In genomic region chr5:138033916-138034315, GRCh38 we compare ENCODE assay signal across 9 cellular contexts. TPM values are rescaled to one million over a fixed set of nuclear protein-coding genes. Genes with fewer than 3 reads are reported as not detected.
DNase-seq lines count a peak whose midpoint lies in the region; ATAC-seq, FAIRE-seq and TF ChIP-seq lines count a peak whose summit lies in the region.
"Had no signal": no experiment of that assay in that cellular context is flagged by ENCODE, and none has a peak within 500 bp of the region (broad histone marks: within the 10 kb centered on the region; RNA-seq: fewer than 3 reads in every experiment).

No MANE protein-coding gene starts in this region.

- POLR2A ChIA-PET in SK-N-SH (lab: Yijun Ruan, JAX) (no interaction called here), WTC11 (lab: Charles Lee) (interaction anchor here (1.5 kb wide), 1 partner anchor 145 kb away, joined by 3 read pairs; the partner anchor contains the start of gene PKD2L2)

- no peaks in the 10 kb centered on the region for H3K9me3 ChIP-seq in SK-N-SH
- no peaks in the 10 kb centered on the region for H3K9me3 ChIP-seq in iPS-15b (ENCODE audit: control insufficient read depth, insufficient read depth, low read length)
- H3K9me3 ChIP-seq in kidney (ENCODE audit: control insufficient read depth in 1 of 2, low read length in 2 of 2): no peaks in the 10 kb centered on the region

- peak overlapping the region; percentile 95 to 98; a peak in 2 of 4 replicates for H3K4me3 ChIP-seq in SK-N-SH (ENCODE audit: low read depth in 2 of 2, low read length in 1 of 2)
- H3K4me3 ChIP-seq in iPS-15b (ENCODE audit: low read depth, low read length): peak overlapping the region; percentile 69
- no peak overlapping the region for H3K4me3 ChIP-seq in lower leg skin (ENCODE audit: low read depth, poor library complexity, severe bottlenecking)
- peak overlapping the region in 1 of 2 donors; percentile 85 for H3K4me3 ChIP-seq in kidney (ENCODE audit: low read length in 2 of 2)

- peaks cover 34% of the 10 kb centered on the region for H4K20me1 ChIP-seq in SK-N-SH (ENCODE audit: insufficient read depth)

- peak overlapping the region; percentile 96 for H3K27ac Mint-ChIP-seq in WTC11

- H3K27ac ChIP-seq in SK-N-SH (ENCODE audit: low read depth in 2 of 2, low read length in 1 of 2) (no peak overlapping the region), kidney (ENCODE audit: low read depth in 2 of 2, low read length in 2 of 2) (no peak overlapping the region)

- H3K36me3 Mint-ChIP-seq in WTC11: 0 out of 2 replicates have a peak, but pooled peaks cover 2% of the 10 kb centered on the region

- peaks cover 18% of the 10 kb centered on the region for H3F3A ChIP-seq in SK-N-SH (replicated peaks; ENCODE audit: insufficient read depth)

- 67% methylated on average over 2 of the region's 2 CpGs for WGBS in SK-N-SH (ENCODE audit: low lambda C conversion rate)
- 43 to 51% methylated on average over 2 of the region's 2 CpGs for WGBS in lower leg skin, 2 donors

- no peaks in the 10 kb centered on the region for H3K27me3 Mint-ChIP-seq in WTC11 (ENCODE audit: low read depth)

- no peaks in the 10 kb centered on the region for H3K9me2 ChIP-seq in SK-N-SH

- H3K9ac ChIP-seq in SK-N-SH: peak overlapping the region; percentile 99; the same call in 1 of the 2 replicates
- no peak overlapping the region for H3K9ac ChIP-seq in iPS-15b (ENCODE audit: low read depth, low read length)
- H3K9ac ChIP-seq in kidney (ENCODE audit: low read length in 2 of 2): peak overlapping the region in 1 of 2 donors; percentile 97

- peaks cover 0 to 2% of the 10 kb centered on the region in 2 experiments for H3K36me3 ChIP-seq in SK-N-SH (replicated peaks in 1 of 2; ENCODE audit: control insufficient read depth in 1 of 2, insufficient read depth in 2 of 2, low read length in 1 of 2)
- H3K36me3 ChIP-seq in iPS-15b (ENCODE audit: control insufficient read depth, insufficient read depth, low read length): no peaks in the 10 kb centered on the region
- H3K36me3 ChIP-seq in kidney (ENCODE audit: control insufficient read depth in 1 of 2, insufficient read depth in 2 of 2, low read length in 2 of 2): no peaks in the 10 kb centered on the region

- H2AFZ ChIP-seq in SK-N-SH (ENCODE audit: low read depth): no peak overlapping the region

- H3K27me3 ChIP-seq in SK-N-SH (ENCODE audit: insufficient read depth) (no peaks in the 10 kb centered on the region), iPS-15b (ENCODE audit: control insufficient read depth, insufficient read depth, low read length) (no peaks in the 10 kb centered on the region)

- H3K4me1 Mint-ChIP-seq in WTC11: peaks cover 38% of the 10 kb centered on the region

- no peak for TF ChIP-seq POLR2A in lower leg skin (IDR thresholded peaks at IDR 0.05)

- peak overlapping the region; percentile 98 for H3K4me3 Mint-ChIP-seq in WTC11

- H3K9me3 Mint-ChIP-seq in WTC11: no peaks in the 10 kb centered on the region

- H3K79me2 ChIP-seq in SK-N-SH (ENCODE audit: insufficient read depth): peaks cover 39% of the 10 kb centered on the region

- H3K4me2 ChIP-seq in SK-N-SH: peak overlapping the region; percentile 95

- FAIRE-seq in kidney (lab: Jason Lieb, UNC): no peak
- FAIRE-seq: A204.1 had no signal

- CTCF ChIA-PET in SK-N-SH (lab: Yijun Ruan, JAX) (interaction anchor here (0.8 to 5.6 kb wide), 7 partner anchors 10 to 255 kb away, joined by 3 to 74 read pairs (median 5); partner anchors contain the start of gene PKD2L2), WTC11 (lab: Charles Lee) (interaction anchor here (1.1 to 5.3 kb wide), 4 partner anchors 11 to 99 kb away, joined by 4 to 74 read pairs (median 10); no protein-coding TSS in a partner anchor)

- intact Hi-C loops in lower leg skin (cut with DNase I; ENCODE audit: low total_unique reads): no loop called here
- intact Hi-C loops in kidney (cut with DNase I): loop anchor here (10.0 kb wide), 1 partner anchor 259 kb away; no protein-coding TSS in a partner anchor

- TF ChIP-seq RAD21 in SK-N-SH (IDR thresholded peaks at IDR 0.05; ENCODE audit: low read length): no peak

- DNase-seq in SK-N-SH: no peak
- no peak for DNase-seq in WTC11 (ENCODE audit: low spot score)
- DNase-seq in superior temporal gyrus (ENCODE audit: extremely low spot score): peak; percentile 26
- no peak for DNase-seq in lower leg skin (ENCODE audit: low spot score in 2 of 2)
- DNase-seq in kidney: no peak

- TF ChIP-seq EP300 in SK-N-SH (IDR thresholded peaks at IDR 0.05; ENCODE audit: borderline replicate concordance in 1 of 2, low read depth in 1 of 2, low read length in 1 of 2): no peak

- TF ChIP-seq CTCF in SK-N-SH (IDR thresholded peaks at IDR 0.05) (no peak), WTC11 (IDR thresholded peaks at IDR 0.05) (no peak), lower leg skin (IDR thresholded peaks at IDR 0.05) (no peak), kidney (IDR thresholded peaks at IDR 0.05; ENCODE audit: borderline replicate concordance, extremely low read depth, insufficient read depth) (no peak)

- H3K4me1 ChIP-seq in SK-N-SH (ENCODE audit: control insufficient read depth in 1 of 2, insufficient read depth in 2 of 2, low read depth in 1 of 2, low read length in 1 of 2): peaks cover 10 to 12% of the 10 kb centered on the region in 2 experiments; a peak in 3 of 4 replicates
- peaks cover 5% of the 10 kb centered on the region for H3K4me1 ChIP-seq in iPS-15b (ENCODE audit: control insufficient read depth, insufficient read depth, low read length)
- H3K4me1 ChIP-seq in kidney (ENCODE audit: control insufficient read depth in 1 of 2, insufficient read depth in 1 of 2, low read depth in 1 of 2, low read length in 2 of 2): peaks cover 12 to 13% of the 10 kb centered on the region in 2 donors

- ATAC-seq in SK-N-SH treated with all-trans-retinoic acid at 6 μM for 48 hours (no peak), WTC11 (no peak), GM19467 (IDR thresholded peaks at IDR 0.05; ENCODE audit: unreplicated experiment) (no peak)

TF ChIP-seq in SK-N-SH, 30 proteins besides CTCF, POLR2A, EP300 and RAD21:
- no peak for TF ChIP-seq RXRA (IDR thresholded peaks at IDR 0.05; ENCODE audit: borderline replicate concordance, low read depth)

TF ChIP-seq in SK-N-SH treated with all-trans-retinoic acid at 6 μM for 48 hours, 23 proteins besides CTCF, POLR2A, EP300 and RAD21 (continues in another document):
- no peak for TF ChIP-seq PATZ1 (CRISPR knock-in tag; IDR thresholded peaks at IDR 0.05; ENCODE audit: borderline replicate concordance)
- no peak for TF ChIP-seq ZFP30 (CRISPR knock-in tag; IDR thresholded peaks at IDR 0.05)
- no peak for TF ChIP-seq ZC3H10 (CRISPR knock-in tag; IDR thresholded peaks at IDR 0.05)
- TF ChIP-seq ZNF565 (CRISPR knock-in tag; conservative IDR thresholded peaks at IDR 0.05; ENCODE audit: low read depth): no peak

TF ChIP-seq in WTC11, 78 proteins besides CTCF, POLR2A, EP300 and RAD21 (continues in another document):
- TF ChIP-seq ZSCAN18 (CRISPR knock-in tag; IDR thresholded peaks at IDR 0.05) (no peak), CBFB (CRISPR knock-in tag; IDR thresholded peaks at IDR 0.05; ENCODE audit: low read depth) (no peak), PRRX2 (CRISPR knock-in tag; IDR thresholded peaks at IDR 0.05) (no peak), ZNF512 (CRISPR knock-in tag; IDR thresholded peaks at IDR 0.05; ENCODE audit: borderline replicate concordance) (no peak), ZNF396 (CRISPR knock-in tag; IDR thresholded peaks at IDR 0.05; ENCODE audit: borderline replicate concordance) (no peak), ZNF121 (CRISPR knock-in tag; IDR thresholded peaks at IDR 0.05) (no peak), FOXJ3 (CRISPR knock-in tag; IDR thresholded peaks at IDR 0.05; ENCODE audit: borderline replicate concordance) (no peak), E2F5 (CRISPR knock-in tag; IDR thresholded peaks at IDR 0.05) (no peak)

RNA-seq across cellular contexts. Expression of gene FAM13B, which starts 1.0 kb away (rescaled TPM):
- 13.0 and 18.2 TPM in 2 replicates for polyA plus RNA-seq in SK-N-SH (2012; rRNA removed)
- 18.1 and 22.2 TPM in 2 replicates for polyA plus RNA-seq in SK-N-SH (2012; cell fraction: cytosol; rRNA removed)
- 19.0 and 30.7 TPM in 2 replicates for polyA plus RNA-seq in SK-N-SH (2012; cell fraction: nucleus; rRNA removed)
- 14.3 to 15.6 TPM (median 15.2 TPM) in 3 replicates for total RNA-seq in WTC11 (2021)
- 10 to 100 TPM; 17.9 to 25.6 (median 21.4) TPM for total RNA-seq in lower leg skin
- 41.8 TPM for total RNA-seq in kidney
- polyA plus RNA-seq in kidney (ENCODE audit: insufficient read depth, low read depth, low replicate concordance): 7.6 TPM

RNA-seq across cellular contexts. Expression of gene WNT8A, which starts 49.9 kb away (rescaled TPM):
- polyA plus RNA-seq in SK-N-SH (2012; rRNA removed) (not detected in 2 replicates), kidney (ENCODE audit: insufficient read depth, low read depth, low replicate concordance) (not detected)
- polyA plus RNA-seq in SK-N-SH (2012; cell fraction: cytosol; rRNA removed): not detected in 2 replicates
- not detected in 2 replicates for polyA plus RNA-seq in SK-N-SH (2012; cell fraction: nucleus; rRNA removed)
- total RNA-seq in WTC11 (2021) (0.16 TPM in 1 of 3 replicates, not detected in the others), lower leg skin (not detected), kidney (not detected)
